ENCODE assay signal across 1 cellular context in genomic region chrX:12974797-12975669, GRCh38.
TF ChIP-seq lines count a peak whose summit lies in the region.

TMSB4X (plus strand) TSS chrX:12975110.

TF ChIP-seq in K562, 482 proteins besides CTCF, POLR2A, EP300 and RAD21 (continued from another document and continues in another):
- TF ChIP-seq TFAM (CRISPR knock-in tag; conservative IDR thresholded peaks at IDR 0.05) (no peak), ZMIZ1 (IDR thresholded peaks at IDR 0.05; ENCODE audit: low read depth in 2 of 2, low read length in 2 of 2) (0 out of 4 replicates have a peak, but pooled peaks of 1 of the 2 experiments have one; percentile 25), FOXO4 (CRISPR knock-in tag; IDR thresholded peaks at IDR 0.05) (no peak), MAX (CRISPR knock-in tag; IDR thresholded peaks at IDR 0.05) (peak; percentile 77), WHSC1 (IDR thresholded peaks at IDR 0.05; ENCODE audit: low read length) (no peak), OTX1 (CRISPR knock-in tag; IDR thresholded peaks at IDR 0.05) (no peak), JUNB (CRISPR knock-in tag; conservative IDR thresholded peaks at IDR 0.05) (0 out of 2 replicates have a peak, but pooled peaks have one; percentile 24), ZFP36 (IDR thresholded peaks at IDR 0.05; ENCODE audit: low read depth, low read length, partially characterized antibody) (no peak), EP400 (IDR thresholded peaks at IDR 0.05) (peak; percentile 64), NRF1 (conservative IDR thresholded peaks at IDR 0.05 in 1 of 2, IDR thresholded peaks at IDR 0.05 in 1 of 2) (peak; percentile 62 to 69), CHD7 (IDR thresholded peaks at IDR 0.05; ENCODE audit: low read depth, low read length) (no peak), FOXJ2 (tag; IDR thresholded peaks at IDR 0.05) (no peak), NCOA2 (IDR thresholded peaks at IDR 0.05; ENCODE audit: partially characterized antibody in 2 of 2) (no peak), ZNF518B (CRISPR knock-in tag; IDR thresholded peaks at IDR 0.05) (no peak), ELF1 (tag; IDR thresholded peaks at IDR 0.05) (peak; percentile 15; the same call in 1 of the 2 replicates), DACH1 (IDR thresholded peaks at IDR 0.05; ENCODE audit: partially characterized antibody) (no peak), NFRKB (IDR thresholded peaks at IDR 0.05; ENCODE audit: low read depth) (0 out of 2 replicates have a peak, but pooled peaks have one; percentile 55), KLF6 (CRISPR knock-in tag; IDR thresholded peaks at IDR 0.05; ENCODE audit: borderline replicate concordance) (no peak), TFE3 (CRISPR knock-in tag; IDR thresholded peaks at IDR 0.05) (no peak), ZNF3 (CRISPR knock-in tag; IDR thresholded peaks at IDR 0.05) (no peak), NR2C2 (CRISPR knock-in tag; IDR thresholded peaks at IDR 0.05) (no peak), NR2C2 (tag; IDR thresholded peaks at IDR 0.05) (0 out of 2 replicates have a peak, but pooled peaks have one; percentile 33), MCM7 (IDR thresholded peaks at IDR 0.05) (no peak), RERE (CRISPR knock-in tag; IDR thresholded peaks at IDR 0.05; ENCODE audit: borderline replicate concordance) (no peak), TEAD1 (CRISPR knock-in tag; IDR thresholded peaks at IDR 0.05) (peak in 1 of 2 experiments; percentile 48; a peak in 2 of 4 replicates)
